ENCODE assay signal across 19 cellular contexts in the genomic region with DNA sequence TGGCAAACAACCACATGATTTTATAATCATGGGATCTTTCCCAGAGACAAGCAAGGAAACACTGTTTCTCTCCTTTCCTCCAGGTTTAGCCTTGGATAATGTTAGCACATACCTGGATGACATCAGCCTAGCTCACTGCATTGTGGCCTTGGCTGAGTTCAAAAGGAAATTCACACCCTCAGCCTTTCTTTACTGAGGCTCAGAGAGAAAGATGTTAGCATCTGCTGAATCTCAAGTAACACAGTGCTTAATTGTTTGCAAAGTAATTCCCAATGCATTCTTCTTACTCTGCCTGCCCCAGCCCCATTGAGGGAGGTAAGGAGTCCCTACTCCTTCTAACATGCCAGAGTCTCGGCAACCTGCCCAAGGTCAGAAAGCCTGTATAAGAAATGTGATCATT.
"Had no signal": no experiment of that assay in that cellular context is flagged by ENCODE, and none has a peak within 500 bp of the region (broad histone marks: within the 10 kb centered on the region; RNA-seq: fewer than 3 reads in every experiment).

No MANE protein-coding gene starts in this region.

- H3K4me3 ChIP-seq: adrenal gland, ascending aorta, coronary artery, right lobe of liver, skin epidermis had no signal

- H3K4me1 Mint-ChIP-seq: naive B cell; stimulated activated naive B cell treated with anti-CD40 and anti-IgM and Interleukin-4, amounts not matched to agents 10 μg/mL and 1 μg/mL and 100 μg/mL, for 72 hours had no signal

- H3K27me3 Mint-ChIP-seq: activated naive CD8-positive, alpha-beta T cell; naive B cell; stimulated activated naive B cell treated with anti-CD40 and anti-IgM and Interleukin-4, amounts not matched to agents 10 μg/mL and 1 μg/mL and 100 μg/mL, for 72 hours had no signal

- H3K9me3 Mint-ChIP-seq: neural crest cell had no signal

- H3K9me2 ChIP-seq: SK-N-SH had no signal

- H3K27ac Mint-ChIP-seq: activated naive CD8-positive, alpha-beta T cell; naive B cell; stimulated activated naive B cell treated with anti-CD40 and anti-IgM and Interleukin-4, amounts not matched to agents 10 μg/mL and 1 μg/mL and 100 μg/mL, for 72 hours had no signal

- H3K4me3 Mint-ChIP-seq: activated naive CD8-positive, alpha-beta T cell; naive B cell; neural crest cell; stimulated activated naive B cell treated with anti-CD40 and anti-IgM and Interleukin-4, amounts not matched to agents 10 μg/mL and 1 μg/mL and 100 μg/mL, for 72 hours had no signal

- H3K9ac ChIP-seq: SK-N-SH had no signal

- H3K27ac ChIP-seq: adrenal gland, ascending aorta, coronary artery, right lobe of liver, skin epidermis, VCaP had no signal

- H3K36me3 Mint-ChIP-seq: activated naive CD8-positive, alpha-beta T cell; naive B cell; stimulated activated naive B cell treated with anti-CD40 and anti-IgM and Interleukin-4, amounts not matched to agents 10 μg/mL and 1 μg/mL and 100 μg/mL, for 72 hours had no signal

- H3K9me3 ChIP-seq: adrenal gland, right lobe of liver, SK-N-SH had no signal

- H3K4me2 ChIP-seq: SK-N-SH had no signal

- H3K27me3 ChIP-seq: adrenal gland, ascending aorta, right lobe of liver had no signal

- H3K36me3 ChIP-seq: adrenal gland, ascending aorta, right lobe of liver had no signal

- ATAC-seq: right lobe of liver; stimulated activated naive B cell treated with anti-CD40 and anti-IgM and Interleukin-4, amounts not matched to agents 10 μg/mL and 1 μg/mL and 100 μg/mL, for 72 hours had no signal

- H3K4me1 ChIP-seq: adrenal gland, ascending aorta, right lobe of liver had no signal

- DNase-seq: activated CD4-positive, alpha-beta T cell treated with anti-CD3 and anti-CD28 coated beads, Interleukin-2, amount 50 U/mL, for 1 hour; activated CD4-positive, CD25-positive, alpha-beta regulatory T cell treated with anti-CD3 and anti-CD28 coated beads, Interleukin-2, amount 50 U/mL, for 72 hours; activated naive CD4-positive, alpha-beta T cell; activated T-cell treated with anti-CD3 and anti-CD28 coated beads, Interleukin-2, amount 50 U/mL, for 1 hour; cerebellar nuclear complex; naive B cell; posterior cingulate gyrus; right lobe of liver; SK-N-SH; stimulated activated CD4-positive, alpha-beta T cell treated with anti-CD3 and anti-CD28 coated beads, Interleukin-2, amount 100 ng/mL, for 24 hours; stimulated activated naive B cell treated with anti-CD40 and anti-IgM and Interleukin-4, amounts not matched to agents 10 μg/mL and 1 μg/mL and 100 μg/mL, for 72 hours; trophoblast cell had no signal
